31 cellular contexts compared by ENCODE assay signal in genomic region chr19:48053076-48053475, GRCh38. TPM values are rescaled to one million over a fixed set of nuclear protein-coding genes. Genes with fewer than 3 reads are reported as not detected.
"Had no signal": no experiment of that assay in that cellular context is flagged by ENCODE, and none has a peak within 500 bp of the region (broad histone marks: within the 10 kb centered on the region; RNA-seq: fewer than 3 reads in every experiment).

No MANE protein-coding gene starts in this region.

- ATAC-seq: stimulated activated effector memory CD8-positive, alpha-beta T cell treated with anti-CD3 and anti-CD28 coated beads, Interleukin-12 subunit alpha, Interleukin-12 subunit beta, amount 100 ng/mL, for 72 hours; stimulated activated memory B cell treated with anti-CD40 and anti-IgM and Interleukin-4, amounts not matched to agents 10 μg/mL and 1 μg/mL and 100 μg/mL, for 72 hours; stimulated activated naive B cell treated with anti-CD40 and anti-IgM and Interleukin-4, amounts not matched to agents 10 μg/mL and 1 μg/mL and 100 μg/mL, for 72 hours; stimulated activated naive CD8-positive, alpha-beta T cell treated with anti-CD3 and anti-CD28 coated beads, Interleukin-15, amount 100 ng/mL, for 72 hours; stimulated activated naive CD8-positive, alpha-beta T cell treated with anti-CD3 and anti-CD28 coated beads, Interleukin-15, Interleukin-2, amounts not matched to agents 100 U/mL and 50 U/mL, for 24 hours; upper lobe of right lung had no signal

- H3K9me3 ChIP-seq: stomach, suprapubic skin, testis, thoracic aorta, thyroid gland, tibial artery, tibial nerve, transverse colon, upper lobe of left lung, upper lobe of right lung, uterus, vagina had no signal

- H3K4me1 ChIP-seq: stomach, suprapubic skin, testis, thyroid gland, tibial artery, tibial nerve, transverse colon, upper lobe of left lung, upper lobe of right lung, uterus, vagina had no signal

- DNase-seq: stimulated activated CD4-positive, alpha-beta T cell treated with anti-CD3 and anti-CD28 coated beads, Interleukin-2, amount 100 ng/mL, for 48 hours; stimulated activated CD4-positive, alpha-beta T cell treated with anti-CD3 and anti-CD28 coated beads, Interleukin-4, amount 100 ng/mL, for 1 hour; stimulated activated CD4-positive, alpha-beta T cell treated with anti-CD3 and anti-CD28 coated beads, Interleukin-4, amount 100 ng/mL, for 24 hours; stimulated activated CD4-positive, alpha-beta T cell treated with anti-CD3 and anti-CD28 coated beads, Interleukin-4, amount 100 ng/mL, for 4 hours; stimulated activated CD8-positive, alpha-beta memory T cell treated with anti-CD3 and anti-CD28 coated beads, Interleukin-4, amount 100 ng/mL, for 48 hours; stimulated activated naive B cell treated with anti-CD40 and anti-IgM and Interleukin-4, amounts not matched to agents 10 μg/mL and 1 μg/mL and 100 μg/mL, for 72 hours; stimulated activated naive CD4-positive, alpha-beta T cell; stimulated activated naive CD4-positive, alpha-beta T cell treated with Interleukin-2 at 50 U/mL for 16 hours; stimulated activated naive CD8-positive, alpha-beta T cell treated with anti-CD3 and anti-CD28 coated beads, Interleukin-15, amount 100 ng/mL, for 72 hours; stimulated activated naive CD8-positive, alpha-beta T cell treated with anti-CD3 and anti-CD28 coated beads, Interleukin-15, Interleukin-2, amounts not matched to agents 100 U/mL and 50 U/mL, for 24 hours; stomach; substantia nigra; testis; thyroid gland; tibial artery; transverse colon; trophoblast cell; upper lobe of left lung; upper lobe of right lung; uterus had no signal

- H3K27ac ChIP-seq: stomach, suprapubic skin, testis, thoracic aorta, thyroid gland, tibial artery, tibial nerve, transverse colon, upper lobe of left lung, upper lobe of right lung, uterus, vagina had no signal

- H3K27me3 ChIP-seq: stomach, suprapubic skin, testis, thyroid gland, tibial artery, tibial nerve, transverse colon, upper lobe of left lung, upper lobe of right lung, uterus, vagina had no signal

- H3K4me3 ChIP-seq: stomach, suprapubic skin, testis, thoracic aorta, thyroid gland, tibial artery, tibial nerve, transverse colon, upper lobe of left lung, upper lobe of right lung, uterus, vagina had no signal

- H3K36me3 ChIP-seq: thyroid gland, transverse colon, uterus, vagina had no signal

- FAIRE-seq: urothelium cell line had no signal

RNA-seq across cellular contexts. Expression of gene CABP5, which starts 9.2 kb away (rescaled TPM):
- total RNA-seq: stomach, subcutaneous adipose tissue, suprapubic skin, temporal lobe, thoracic aorta, thyroid gland, tibial nerve, transverse colon, upper lobe of left lung, upper lobe of right lung, ureter, urinary bladder, uterus, vagina had no signal
- polyA plus RNA-seq: stomach, urinary bladder had no signal

RNA-seq across cellular contexts. Expression of gene ELSPBP1, which starts 58.6 kb away (rescaled TPM):
- total RNA-seq: stomach, subcutaneous adipose tissue, suprapubic skin, temporal lobe, thoracic aorta, thyroid gland, tibial nerve, transverse colon, upper lobe of left lung, upper lobe of right lung, ureter, urinary bladder, uterus, vagina had no signal
- polyA plus RNA-seq: stomach, urinary bladder had no signal
